8 cellular contexts compared by ENCODE assay signal in genomic region chr14:78598046-78598652, GRCh38.
DNase-seq lines count a peak whose midpoint lies in the region; ATAC-seq and FAIRE-seq lines count a peak whose summit lies in the region.

No MANE protein-coding gene starts in this region.

- ATAC-seq in GM19467 (IDR thresholded peaks at IDR 0.05; ENCODE audit: unreplicated experiment) (peak; percentile 95), HG03565 (IDR thresholded peaks at IDR 0.05; ENCODE audit: unreplicated experiment) (peak; percentile 93), HG03439 (IDR thresholded peaks at IDR 0.05; ENCODE audit: unreplicated experiment) (no peak)

- no peak for FAIRE-seq in frontal cortex (lab: Jason Lieb, UNC)

- peak; percentile 32 for DNase-seq in DMS53 treated with DMSO at 0.1 percent for 48 hours (lab: John Stamatoyannopoulos, UW; ENCODE audit: unreplicated experiment)
- DNase-seq in NOMO-1 treated with DMSO at 0.1 percent for 48 hours (lab: John Stamatoyannopoulos, UW; ENCODE audit: unreplicated experiment), result peak; percentile 56
- peak; percentile 43 to 58 for DNase-seq in activated T-cell treated with anti-CD3 and anti-CD28 coated beads, Interleukin-2, amount 50 U/mL, for 48 hours
- peak; percentile 18 to 44 for DNase-seq in frontal cortex (ENCODE audit: low spot score in 2 of 2)
- DNase-seq in nucleus accumbens (lab: John Stamatoyannopoulos, UW), result peak in 51 of 56 donors; percentile 3 to 71 (median 37)
